Comparison of ENCODE assay signal across 1 cellular context in genomic region chr9:27377147-27377807, GRCh38.
TF ChIP-seq lines count a peak whose summit lies in the region.

No MANE protein-coding gene starts in this region.

TF ChIP-seq in K562, 482 proteins besides CTCF, POLR2A, EP300 and RAD21 (continued from another document):
- no peak for TF ChIP-seq AFF1 (IDR thresholded peaks at IDR 0.05; ENCODE audit: low read depth in 1 of 2, partially characterized antibody in 2 of 2)
- no peak for TF ChIP-seq FOXA3 (CRISPR knock-in tag; conservative IDR thresholded peaks at IDR 0.05 in 1 of 2, IDR thresholded peaks at IDR 0.05 in 1 of 2)
- peak; percentile 80 for TF ChIP-seq JUND (IDR thresholded peaks at IDR 0.05; ENCODE audit: borderline replicate concordance, low read depth, low read length)
- peak; percentile 55; the same call in 1 of the 3 replicates for TF ChIP-seq JUND (tag; IDR thresholded peaks at IDR 0.05; ENCODE audit: borderline replicate concordance, low read depth, low read length)
- TF ChIP-seq ZHX1 (conservative IDR thresholded peaks at IDR 0.05; ENCODE audit: low read length): no peak
- no peak for TF ChIP-seq KDM5B (IDR thresholded peaks at IDR 0.05; ENCODE audit: insufficient replicate concordance, low read depth, low read length)
- TF ChIP-seq CREB3 (tag; conservative IDR thresholded peaks at IDR 0.05; ENCODE audit: low read depth): no peak
- 0 out of 2 replicates have a peak, but pooled peaks have one; percentile 15 for TF ChIP-seq ETV1 (tag; conservative IDR thresholded peaks at IDR 0.05; ENCODE audit: low read depth)
- no peak for TF ChIP-seq GTF2A2 (tag; IDR thresholded peaks at IDR 0.05)
- TF ChIP-seq CBX1 (IDR thresholded peaks at IDR 0.05; ENCODE audit: low read depth): no peak
TF ChIP-seq in K562: peak in this region for 4.
